In the genomic region with DNA sequence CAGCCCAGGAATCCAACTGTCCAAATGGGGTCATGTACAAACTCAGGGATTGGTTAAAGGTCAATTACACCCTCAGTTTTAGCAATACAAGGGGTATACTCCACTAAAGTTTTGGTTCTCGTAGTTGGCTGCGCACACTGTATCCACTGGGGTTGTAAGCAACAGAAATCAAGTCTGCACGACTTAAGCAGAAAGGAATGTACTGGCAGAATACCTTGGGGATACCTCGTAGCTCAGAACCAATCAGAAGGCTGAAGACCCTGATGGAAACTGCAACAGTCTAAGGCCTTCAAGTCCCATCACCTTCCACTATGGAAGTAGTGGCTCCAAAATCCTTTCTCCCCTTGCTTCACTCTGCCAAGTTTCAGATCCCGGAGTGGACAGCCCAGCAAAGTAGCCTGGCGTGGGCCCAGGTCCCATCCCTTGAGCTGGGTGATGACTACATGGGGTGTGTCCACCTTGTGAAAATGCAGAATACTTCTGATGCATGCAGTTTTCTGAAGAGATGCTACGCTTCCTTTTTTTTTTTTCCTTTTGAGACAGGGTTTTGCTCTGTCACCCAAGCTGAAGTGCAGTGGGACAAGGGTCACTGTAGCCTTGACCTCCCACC, we compare ENCODE assay signal across 32 cellular contexts. TPM values are rescaled to one million over a fixed set of nuclear protein-coding genes. Genes with fewer than 3 reads are reported as not detected.
DNase-seq lines count a peak whose midpoint lies in the region; ATAC-seq and TF ChIP-seq lines count a peak whose summit lies in the region.
"Had no signal": no experiment of that assay in that cellular context is flagged by ENCODE, and none has a peak within 500 bp of the region (broad histone marks: within the 10 kb centered on the region; RNA-seq: fewer than 3 reads in every experiment).

No MANE protein-coding gene starts in this region.

- H3K27ac Mint-ChIP-seq in GM23338 = no peak overlapping the region
- no peak overlapping the region for H3K27ac Mint-ChIP-seq in activated CD4-positive, alpha-beta T cell treated with anti-CD3 and anti-CD28 coated beads, Interleukin-2, amount 10 ng/mL, durations not matched to agents 24 days and 14 days
- H3K27ac Mint-ChIP-seq: activated T-helper 17 cell treated with anti-CD3 and anti-CD28 coated beads, Interleukin-2, amount 50 U/mL, for 72 hours; CD8-positive, alpha-beta T cell; stimulated activated memory B cell treated with anti-CD40 and anti-IgM and Interleukin-4, amounts not matched to agents 10 μg/mL and 1 μg/mL and 100 μg/mL, for 72 hours had no signal

- no peaks in the 10 kb centered on the region for H3F3A ChIP-seq in GM23338 (replicated peaks; ENCODE audit: low read depth)

- H3K4me3 ChIP-seq in GM23338 (no peak overlapping the region), left ventricle myocardium inferior (no peak overlapping the region), gastrocnemius medialis (no peak overlapping the region)
- H3K4me3 ChIP-seq: esophagus muscularis mucosa, GM12878, MG63, Peyer's patch, upper lobe of left lung had no signal

- H3K4me3 Mint-ChIP-seq in GM23338 = no peak overlapping the region
- H3K4me3 Mint-ChIP-seq in activated CD4-positive, alpha-beta T cell treated with anti-CD3 and anti-CD28 coated beads, Interleukin-2, amount 10 ng/mL, durations not matched to agents 24 days and 14 days = no peak overlapping the region
- H3K4me3 Mint-ChIP-seq: activated T-helper 17 cell treated with anti-CD3 and anti-CD28 coated beads, Interleukin-2, amount 50 U/mL, for 72 hours; CD8-positive, alpha-beta T cell; natural killer cell; stimulated activated memory B cell treated with anti-CD40 and anti-IgM and Interleukin-4, amounts not matched to agents 10 μg/mL and 1 μg/mL and 100 μg/mL, for 72 hours had no signal

- H3K36me3 ChIP-seq in GM23338 (ENCODE audit: insufficient read depth) = no peaks in the 10 kb centered on the region
- H3K36me3 ChIP-seq in left ventricle myocardium inferior = no peaks in the 10 kb centered on the region
- H3K36me3 ChIP-seq in gastrocnemius medialis = no peaks in the 10 kb centered on the region
- H3K36me3 ChIP-seq: esophagus muscularis mucosa, MG63, Peyer's patch, upper lobe of left lung had no signal

- H2AFZ ChIP-seq in GM23338 = no peak overlapping the region

- H3K27me3 Mint-ChIP-seq in GM23338 (ENCODE audit: insufficient read depth, low read depth, poor library complexity) = peaks cover 12% of the 10 kb centered on the region
- peaks cover 2% of the 10 kb centered on the region for H3K27me3 Mint-ChIP-seq in activated CD4-positive, alpha-beta T cell treated with anti-CD3 and anti-CD28 coated beads, Interleukin-2, amount 10 ng/mL, durations not matched to agents 24 days and 14 days
- H3K27me3 Mint-ChIP-seq: activated T-helper 17 cell treated with anti-CD3 and anti-CD28 coated beads, Interleukin-2, amount 50 U/mL, for 72 hours had no signal

- CTCF ChIA-PET in RWPE1 (lab: Yijun Ruan, JAX) = no interaction called here

- peaks cover 5% of the 10 kb centered on the region; the same call in 2 of the 3 replicates for H3K36me3 Mint-ChIP-seq in GM23338 (ENCODE audit: low read depth)
- H3K36me3 Mint-ChIP-seq in activated CD4-positive, alpha-beta T cell treated with anti-CD3 and anti-CD28 coated beads, Interleukin-2, amount 10 ng/mL, durations not matched to agents 24 days and 14 days (ENCODE audit: low read depth) = no peaks in the 10 kb centered on the region
- H3K36me3 Mint-ChIP-seq: CD8-positive, alpha-beta T cell had no signal

- no peak overlapping the region for H3K4me2 ChIP-seq in GM23338

- ATAC-seq in GM23338 = peak; percentile 43; the same call in 2 of the 3 replicates
- ATAC-seq in gastrocnemius medialis = peak; percentile 39 to 57
- ATAC-seq in HG03108 (IDR thresholded peaks at IDR 0.05; ENCODE audit: unreplicated experiment) = no peak
- ATAC-seq: activated T-helper 17 cell treated with anti-CD3 and anti-CD28 coated beads, Interleukin-2, amount 50 U/mL, for 72 hours; CD8-positive, alpha-beta T cell; GM12878; natural killer cell; stimulated activated memory B cell treated with anti-CD40 and anti-IgM and Interleukin-4, amounts not matched to agents 10 μg/mL and 1 μg/mL and 100 μg/mL, for 72 hours had no signal

- no peaks in the 10 kb centered on the region for H4K20me1 ChIP-seq in GM23338 (replicated peaks; ENCODE audit: insufficient read depth)

- no peaks in the 10 kb centered on the region for H3K9me2 ChIP-seq in GM23338 (ENCODE audit: insufficient read depth)

- no peaks in the 10 kb centered on the region for H3K79me2 ChIP-seq in GM23338 (replicated peaks; ENCODE audit: insufficient read depth)

- H3K27ac ChIP-seq in GM23338 (ENCODE audit: low read depth) (no peak overlapping the region), RWPE1 (peak overlapping the region; percentile 14; the same call in 1 of the 2 replicates), left ventricle myocardium inferior (replicated peaks) (no peak overlapping the region), gastrocnemius medialis (peak overlapping the region in 1 of 4 donors; percentile 29)
- H3K27ac ChIP-seq: esophagus muscularis mucosa, Peyer's patch had no signal

- H3K4me1 ChIP-seq in GM23338 (ENCODE audit: insufficient read depth) = no peaks in the 10 kb centered on the region; the same call in 1 of the 2 replicates
- H3K4me1 ChIP-seq in left ventricle myocardium inferior = peaks cover 23% of the 10 kb centered on the region
- no peaks in the 10 kb centered on the region for H3K4me1 ChIP-seq in gastrocnemius medialis
- H3K4me1 ChIP-seq: Peyer's patch had no signal

- TF ChIP-seq CTCF in GM23338 (conservative IDR thresholded peaks at IDR 0.05; ENCODE audit: low read depth in 2 of 2) (no peak), RWPE1 (conservative IDR thresholded peaks at IDR 0.05; ENCODE audit: low read depth) (no peak), left ventricle myocardium inferior (IDR thresholded peaks at IDR 0.05; ENCODE audit: borderline replicate concordance) (no peak), gastrocnemius medialis (IDR thresholded peaks at IDR 0.05 in 4 of 5, conservative IDR thresholded peaks at IDR 0.05 in 1 of 5) (no peak)

- no peak for TF ChIP-seq POLR2A in gastrocnemius medialis (IDR thresholded peaks at IDR 0.05)

- DNase-seq in GM23338 (ENCODE audit: low spot score) (peak; percentile 44), RWPE1 (ENCODE audit: low spot score) (peak; percentile 49), left ventricle myocardium inferior (peak; percentile 46), gastrocnemius medialis (peak in 1 of 2 donors; percentile 66)
- no peak for DNase-seq in activated CD4-positive, alpha-beta T cell treated with anti-CD3 and anti-CD28 coated beads, Interleukin-2, amount 10 ng/mL, durations not matched to agents 24 days and 14 days
- DNase-seq in activated CD8-positive, alpha-beta memory T cell treated with anti-CD3 and anti-CD28 coated beads for 24 hours = no peak
- DNase-seq: activated CD4-positive, alpha-beta T cell treated with anti-CD3 and anti-CD28 coated beads, Interleukin-2, amount 50 U/mL, for 4 hours; activated CD4-positive, CD25-positive, alpha-beta regulatory T cell; activated CD8-positive, alpha-beta memory T cell treated with anti-CD3 and anti-CD28 coated beads, Interleukin-2, amount 50 U/mL, for 48 hours; activated naive CD4-positive, alpha-beta T cell treated with anti-CD3 and anti-CD28 coated beads, Interleukin-2, amount 50 U/mL, for 16 hours; amygdala; CD8-positive, alpha-beta T cell; cortex of kidney; EL; hypothalamus; MG63; natural killer cell; NCI-H1417; NCI-H2029 treated with DMSO at 0.1 percent for 48 hours; NCI-H2227 treated with DMSO at 0.1 percent for 48 hours; NCI-H69; stimulated activated CD4-positive, alpha-beta T cell treated with anti-CD3 and anti-CD28 coated beads, Interleukin-12 subunit alpha, Interleukin-12 subunit beta, amount 100 ng/mL, for 4 hours; stimulated activated CD4-positive, alpha-beta T cell treated with anti-CD3 and anti-CD28 coated beads, Interleukin-4, amount 100 ng/mL, for 24 hours; substantia nigra; T-helper 1 cell; upper lobe of left lung had no signal

- POLR2A ChIA-PET in RWPE1 (lab: Yijun Ruan, JAX; ENCODE audit: low non-redundant PET) = no interaction called here

- H3K27me3 ChIP-seq in GM23338 (ENCODE audit: insufficient read depth) = no peaks in the 10 kb centered on the region
- peaks cover 30% of the 10 kb centered on the region for H3K27me3 ChIP-seq in left ventricle myocardium inferior (ENCODE audit: low read depth)
- H3K27me3 ChIP-seq in gastrocnemius medialis = no peaks in the 10 kb centered on the region
- H3K27me3 ChIP-seq: MG63, Peyer's patch, upper lobe of left lung had no signal

- H3K9me3 Mint-ChIP-seq in GM23338 = peaks cover 3% of the 10 kb centered on the region; the same call in 2 of the 3 replicates
- no peaks in the 10 kb centered on the region for H3K9me3 Mint-ChIP-seq in activated CD4-positive, alpha-beta T cell treated with anti-CD3 and anti-CD28 coated beads, Interleukin-2, amount 10 ng/mL, durations not matched to agents 24 days and 14 days
- H3K9me3 Mint-ChIP-seq: activated T-helper 17 cell treated with anti-CD3 and anti-CD28 coated beads, Interleukin-2, amount 50 U/mL, for 72 hours had no signal

- in situ Hi-C loops in gastrocnemius medialis (cut with MboI; ENCODE audit: low sequenced_read_pairs in 4 of 4) = no loop called here

- peaks cover 16% of the 10 kb centered on the region for H3K4me1 Mint-ChIP-seq in GM23338
- peaks cover 1% of the 10 kb centered on the region for H3K4me1 Mint-ChIP-seq in activated CD4-positive, alpha-beta T cell treated with anti-CD3 and anti-CD28 coated beads, Interleukin-2, amount 10 ng/mL, durations not matched to agents 24 days and 14 days
- H3K4me1 Mint-ChIP-seq: activated T-helper 17 cell treated with anti-CD3 and anti-CD28 coated beads, Interleukin-2, amount 50 U/mL, for 72 hours; stimulated activated memory B cell treated with anti-CD40 and anti-IgM and Interleukin-4, amounts not matched to agents 10 μg/mL and 1 μg/mL and 100 μg/mL, for 72 hours had no signal

- peaks cover 2% of the 10 kb centered on the region for H3K9me3 ChIP-seq in left ventricle myocardium inferior (replicated peaks)
- no peaks in the 10 kb centered on the region for H3K9me3 ChIP-seq in gastrocnemius medialis
- H3K9me3 ChIP-seq: esophagus muscularis mucosa, MG63, Peyer's patch had no signal

- intact Hi-C loops in left ventricle myocardium inferior (cut with micrococcal nuclease) = no loop called here
- intact Hi-C loops in gastrocnemius medialis (cut with DNase I; ENCODE audit: low total_unique reads) = no loop called here
- intact Hi-C loops in activated CD4-positive, alpha-beta T cell treated with anti-CD3 and anti-CD28 coated beads, Interleukin-2, amount 10 ng/mL, durations not matched to agents 24 days and 14 days (cut with micrococcal nuclease) = no loop called here

TF ChIP-seq in GM23338, 12 proteins besides CTCF, POLR2A, EP300 and RAD21 (continues in another document):
- no peak for TF ChIP-seq EZH2 (IDR thresholded peaks at IDR 0.05; ENCODE audit: low read depth, unreplicated experiment)
- no peak for TF ChIP-seq ZNF114 (CRISPR knock-in tag; IDR thresholded peaks at IDR 0.05)

RNA-seq across cellular contexts. Expression of gene RPH3AL, which starts 21.1 kb away (rescaled TPM):
- total RNA-seq in GM23338 (2014; rRNA removed; shearing (Covaris generic)) = 3.5 and 6.3 TPM in 2 replicates
- polyA plus RNA-seq in GM23338 (2016; fragmentation: Nextera tagmentation; extraction: Ambion mirVana) = 2.7 and 3.5 TPM in 2 replicates
- total RNA-seq in left ventricle myocardium inferior = 4.0 TPM
- 10 to 100 TPM in 2 of 4 donors, 1 to 10 TPM in 2; 6.3 to 14.4 (median 10.8) TPM for total RNA-seq in gastrocnemius medialis
- 2.5 and 3.7 TPM in 2 replicates for total RNA-seq in activated CD4-positive, alpha-beta T cell treated with anti-CD3 and anti-CD28 coated beads, Interleukin-2, amount 10 ng/mL, durations not matched to agents 24 days and 14 days

Comparison
In these comparisons a context has a peak if more than half of its experiments do, and no peak if none do; other contexts are left out.
1. DNase-seq: peak in GM23338 (single experiment), RWPE1 (single experiment) and left ventricle myocardium inferior (single experiment); none in activated CD4-positive, alpha-beta T cell treated with anti-CD3 and anti-CD28 coated beads, Interleukin-2, amount 10 ng/mL, durations not matched to agents 24 days and 14 days (single experiment) and activated CD8-positive, alpha-beta memory T cell treated with anti-CD3 and anti-CD28 coated beads for 24 hours (single experiment).